24 cellular contexts compared by ENCODE assay signal in genomic region chr3:52319921-52320595, GRCh38. TPM values are rescaled to one million over a fixed set of nuclear protein-coding genes. Genes with fewer than 3 reads are reported as not detected.
DNase-seq lines count a peak whose midpoint lies in the region; TF ChIP-seq lines count a peak whose summit lies in the region.
"Had no signal": no experiment of that assay in that cellular context is flagged by ENCODE, and none has a peak within 500 bp of the region (broad histone marks: within the 10 kb centered on the region; RNA-seq: fewer than 3 reads in every experiment).

No MANE protein-coding gene starts in this region.

- H3K27me3 Mint-ChIP-seq in CD14-positive monocyte (ENCODE audit: low read depth in 3 of 3) (peaks cover 3 to 11% (median 3%) of the 10 kb centered on the region in 3 donors), brain (no peaks in the 10 kb centered on the region), endodermal cell (ENCODE audit: insufficient read depth) (peaks cover 24% of the 10 kb centered on the region), neural progenitor cell (ENCODE audit: insufficient read depth, low read depth) (peaks cover 21% of the 10 kb centered on the region)
- H3K27me3 Mint-ChIP-seq: IgD-negative memory B cell had no signal

- H3K4me2 ChIP-seq in neural progenitor cell: peak overlapping the region; percentile 9
- H3K4me2 ChIP-seq: A549, KMS-11 had no signal

- H3K36me3 Mint-ChIP-seq in CD14-positive monocyte: peaks cover 23 to 37% of the 10 kb centered on the region in 2 donors
- no peaks in the 10 kb centered on the region for H3K36me3 Mint-ChIP-seq in brain
- H3K36me3 Mint-ChIP-seq in endodermal cell (ENCODE audit: low read depth): no peaks in the 10 kb centered on the region
- H3K36me3 Mint-ChIP-seq in neural progenitor cell: no peaks in the 10 kb centered on the region

- DNase-seq in CD14-positive monocyte (ENCODE audit: low spot score): peak; percentile 34
- DNase-seq in endodermal cell: no peak
- DNase-seq in neural progenitor cell (ENCODE audit: low spot score): no peak
- DNase-seq in ascending aorta (ENCODE audit: low spot score in 2 of 2): no peak
- DNase-seq in T-helper 1 cell: no peak
- no peak for DNase-seq in AG08395 (ENCODE audit: low spot score)
- DNase-seq: C1 segment of cervical spinal cord; CD8-positive, alpha-beta T cell; DMS79 treated with DMSO at 0.1 percent for 48 hours; GF-D8; GOT3; HCEC 1CT; MM.1S; NCI-H2029; NCI-H446; NCI-H524 treated with DMSO at 0.1 percent for 48 hours; NCI-H82; NK-92 treated with Interleukin-12 subunit alpha and Interleukin-12 subunit beta, amount 100 ng/mL, for 24 hours; PC-3 had no signal

- H3K9me3 ChIP-seq in endodermal cell (ENCODE audit: control insufficient read depth, low read length) (no peaks in the 10 kb centered on the region), neural progenitor cell (ENCODE audit: low read depth) (no peaks in the 10 kb centered on the region), ascending aorta (no peaks in the 10 kb centered on the region)
- H3K9me3 ChIP-seq: A549, SJSA1 had no signal

- H3K4me3 ChIP-seq in endodermal cell (ENCODE audit: low read length): no peak overlapping the region
- no peak overlapping the region for H3K4me3 ChIP-seq in neural progenitor cell
- H3K4me3 ChIP-seq in ascending aorta: no peak overlapping the region
- H3K4me3 ChIP-seq: A549, SJSA1 had no signal

- H3K9ac ChIP-seq in endodermal cell (ENCODE audit: extremely low read depth, low read length, poor library complexity, severe bottlenecking): no peak overlapping the region
- H3K9ac ChIP-seq in neural progenitor cell: no peak overlapping the region
- H3K9ac ChIP-seq: KMS-11 had no signal

- peak overlapping the region in 2 of 7 donors; percentile 27 to 73 for H3K27ac Mint-ChIP-seq in CD14-positive monocyte
- H3K27ac Mint-ChIP-seq in brain: peak overlapping the region in 3 of 5 experiments; percentile 31 to 81 (median 76)
- H3K27ac Mint-ChIP-seq in endodermal cell: no peak overlapping the region
- peak overlapping the region; percentile 34 for H3K27ac Mint-ChIP-seq in neural progenitor cell
- H3K27ac Mint-ChIP-seq: CD8-positive, alpha-beta T cell; IgD-negative memory B cell had no signal

- H3K4me1 ChIP-seq in endodermal cell (ENCODE audit: control insufficient read depth, insufficient read depth, low read length) (no peaks in the 10 kb centered on the region), neural progenitor cell (peaks cover 12% of the 10 kb centered on the region), ascending aorta (no peaks in the 10 kb centered on the region)
- H3K4me1 ChIP-seq: A549, SJSA1 had no signal

- H3K4me1 Mint-ChIP-seq in CD14-positive monocyte (peaks cover 25% of the 10 kb centered on the region), brain (peaks cover 55% of the 10 kb centered on the region), endodermal cell (peaks cover 1% of the 10 kb centered on the region), neural progenitor cell (peaks cover 47% of the 10 kb centered on the region)

- H3F3A ChIP-seq in neural progenitor cell (ENCODE audit: low read depth): peaks cover 20% of the 10 kb centered on the region

- H3K27me3 ChIP-seq in endodermal cell (ENCODE audit: control insufficient read depth, insufficient read depth, low read length, poor library complexity, severe bottlenecking) (peaks cover 18% of the 10 kb centered on the region), neural progenitor cell (peaks cover 22% of the 10 kb centered on the region), ascending aorta (no peaks in the 10 kb centered on the region)
- H3K27me3 ChIP-seq: SJSA1 had no signal

- intact Hi-C loops in CD14-positive monocyte (cut with micrococcal nuclease) (no loop called here), ascending aorta (cut with DNase I) (no loop called here)

- H3K9me3 Mint-ChIP-seq in CD14-positive monocyte: no peaks in the 10 kb centered on the region
- no peaks in the 10 kb centered on the region for H3K9me3 Mint-ChIP-seq in brain
- no peaks in the 10 kb centered on the region for H3K9me3 Mint-ChIP-seq in endodermal cell
- H3K9me3 Mint-ChIP-seq in neural progenitor cell: no peaks in the 10 kb centered on the region
- H3K9me3 Mint-ChIP-seq: CD8-positive, alpha-beta T cell; IgD-negative memory B cell had no signal

- H3K79me2 ChIP-seq in neural progenitor cell (ENCODE audit: low read depth): no peaks in the 10 kb centered on the region

- H3K27ac ChIP-seq in endodermal cell (ENCODE audit: low read depth, low read length) (peak overlapping the region; percentile 21), neural progenitor cell (no peak overlapping the region), ascending aorta (no peak overlapping the region)
- H3K27ac ChIP-seq: A549, KMS-11, SJSA1 had no signal

- WGBS in endodermal cell (ENCODE audit: insufficient coverage in 1 of 2, insufficient read length in 1 of 2), 2 experiments: 80 to 87% methylated on average over 5 to 10 of the region's 10 CpGs

- no peak overlapping the region for H3K4me3 Mint-ChIP-seq in CD14-positive monocyte
- H3K4me3 Mint-ChIP-seq in brain: no peak overlapping the region
- no peak overlapping the region for H3K4me3 Mint-ChIP-seq in endodermal cell
- no peak overlapping the region for H3K4me3 Mint-ChIP-seq in neural progenitor cell
- H3K4me3 Mint-ChIP-seq: CD8-positive, alpha-beta T cell; IgD-negative memory B cell had no signal

- H3K36me3 ChIP-seq in endodermal cell (ENCODE audit: control insufficient read depth, insufficient read depth, low read length): no peaks in the 10 kb centered on the region
- no peaks in the 10 kb centered on the region for H3K36me3 ChIP-seq in neural progenitor cell
- no peaks in the 10 kb centered on the region for H3K36me3 ChIP-seq in ascending aorta
- H3K36me3 ChIP-seq: SJSA1 had no signal

- H2AFZ ChIP-seq in neural progenitor cell (replicated peaks): peak overlapping the region; percentile 31

- TF ChIP-seq CTCF in CD14-positive monocyte (IDR thresholded peaks at IDR 0.05) (no peak), brain (conservative IDR thresholded peaks at IDR 0.05) (no peak), endodermal cell (conservative IDR thresholded peaks at IDR 0.05) (no peak), neural progenitor cell (IDR thresholded peaks at IDR 0.05) (no peak), ascending aorta (IDR thresholded peaks at IDR 0.05) (no peak)

- H4K20me1 ChIP-seq in neural progenitor cell (ENCODE audit: low read depth): no peaks in the 10 kb centered on the region

RNA-seq across cellular contexts. Expression of gene DNAH1, which starts 3.9 kb away (rescaled TPM):
- under 1 TPM; 0.15 to 0.25 TPM for polyA plus RNA-seq in CD14-positive monocyte
- 1.8 TPM for polyA plus RNA-seq in brain (ENCODE audit: insufficient read depth, low read depth, low replicate concordance)
- 1 to 10 TPM; 4.9 to 5.5 TPM for total RNA-seq in endodermal cell
- 2.8 TPM for polyA plus RNA-seq in endodermal cell (2013, experiment 1 of 2)
- 3.1 TPM for polyA plus RNA-seq in endodermal cell (2013, experiment 2 of 2)
- 0.80 and 2.1 TPM in 2 replicates for total RNA-seq in neural progenitor cell (ENCODE audit: low replicate concordance)
- 7.6 TPM for total RNA-seq in ascending aorta

RNA-seq across cellular contexts. Expression of gene GLYCTK, which starts 32.4 kb away (rescaled TPM):
- polyA plus RNA-seq in CD14-positive monocyte (1 to 10 TPM; 8.3 to 8.4 TPM), brain (ENCODE audit: insufficient read depth, low read depth, low replicate concordance) (2.6 TPM)
- total RNA-seq in endodermal cell (10 to 100 TPM; 21.7 to 28.4 TPM), neural progenitor cell (ENCODE audit: low replicate concordance) (4.2 and 10.1 TPM in 2 replicates), ascending aorta (15.5 TPM)
- 5.8 TPM for polyA plus RNA-seq in endodermal cell (2013, experiment 1 of 2)
- 7.1 TPM for polyA plus RNA-seq in endodermal cell (2013, experiment 2 of 2)

RNA-seq across cellular contexts. Expression of gene WDR82, which starts 41.6 kb away (rescaled TPM):
- 10 to 100 TPM; 27.3 to 33.4 TPM for polyA plus RNA-seq in CD14-positive monocyte
- 66.7 TPM for polyA plus RNA-seq in brain (ENCODE audit: insufficient read depth, low read depth, low replicate concordance)
- total RNA-seq in endodermal cell: 10 to 100 TPM; 78.4 to 84.2 TPM
- polyA plus RNA-seq in endodermal cell (2013, experiment 1 of 2): 95.1 TPM
- 88.3 TPM for polyA plus RNA-seq in endodermal cell (2013, experiment 2 of 2)
- total RNA-seq in neural progenitor cell (ENCODE audit: low replicate concordance): 45.4 and 49.2 TPM in 2 replicates
- 42.0 TPM for total RNA-seq in ascending aorta
